In genomic region chr20:44942264-44942973, GRCh38 we compare ENCODE assay signal across 1 cellular context.
TF ChIP-seq lines count a peak whose summit lies in the region.

No MANE protein-coding gene starts in this region.

TF ChIP-seq in H1, 55 proteins besides CTCF, POLR2A, EP300 and RAD21:
- TF ChIP-seq CHD7 (IDR thresholded peaks at IDR 0.05; ENCODE audit: insufficient replicate concordance, low read length), result no peak
- TF ChIP-seq TAF1 (IDR thresholded peaks at IDR 0.05; ENCODE audit: low read depth, low read length), result no peak
- 0 out of 2 replicates have a peak, but pooled peaks have one; percentile 43 for TF ChIP-seq POLR2AphosphoS5 (IDR thresholded peaks at IDR 0.05; ENCODE audit: low read depth, low read length)
